Comparison of ENCODE assay signal across 8 cellular contexts in the genomic region with DNA sequence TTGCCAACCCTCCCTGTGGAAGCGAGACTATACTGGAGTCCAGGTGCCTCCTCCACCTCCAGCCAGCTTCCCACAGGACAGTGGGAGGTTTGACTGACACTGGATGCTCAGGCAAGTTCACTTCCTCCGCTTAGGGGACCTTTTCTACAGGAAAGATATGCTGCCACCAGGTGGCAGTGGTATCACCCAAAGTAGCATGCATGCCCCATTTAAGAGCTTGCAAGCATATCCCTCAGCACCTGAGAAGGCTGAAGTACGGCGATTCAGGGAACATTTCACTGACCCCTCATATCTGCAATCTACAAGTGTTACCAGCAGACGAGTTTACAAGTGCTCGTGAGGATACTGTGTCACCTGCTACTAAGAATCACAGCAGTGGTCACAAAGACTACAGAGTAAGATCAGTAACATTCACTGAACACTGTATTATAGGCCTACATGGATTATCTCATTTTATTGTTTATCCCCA.
DNase-seq lines count a peak whose midpoint lies in the region; ATAC-seq and TF ChIP-seq lines count a peak whose summit lies in the region.

No MANE protein-coding gene starts in this region.

- H3K27ac Mint-ChIP-seq in CD4-positive, alpha-beta T cell, result peak overlapping the region; percentile 3
- H3K27ac Mint-ChIP-seq in activated CD8-positive, alpha-beta T cell treated with anti-CD3 and anti-CD28 coated beads for 36 hours, result no peak overlapping the region

- ATAC-seq in CD4-positive, alpha-beta T cell (ENCODE audit: poor library complexity), result peak; percentile 94
- peak; percentile 90 for ATAC-seq in GM19372 (IDR thresholded peaks at IDR 0.05; ENCODE audit: low read depth, unreplicated experiment)
- peak; percentile 83 for ATAC-seq in HG03469 (IDR thresholded peaks at IDR 0.05; ENCODE audit: unreplicated experiment)
- ATAC-seq in activated CD8-positive, alpha-beta T cell treated with anti-CD3 and anti-CD28 coated beads for 36 hours, result peak; percentile 97

- WGBS in mesendoderm (ENCODE audit: extremely low coverage, insufficient coverage, low lambda C conversion rate), result no CpG with 5 or more reads among the region's 6 CpGs

- peak; percentile 60 to 75 (median 64) for DNase-seq in CD4-positive, alpha-beta T cell
- DNase-seq in NCI-H69 (lab: John Stamatoyannopoulos, UW), result peak; percentile 88
- DNase-seq in activated CD8-positive, alpha-beta T cell treated with anti-CD3 and anti-CD28 coated beads for 36 hours, result peak; percentile 90
- peak; percentile 27 to 53 (median 35) for DNase-seq in effector memory CD4-positive, alpha-beta T cell
- DNase-seq in mesendoderm, result peak; percentile 93
- peak; percentile 43 to 55 for DNase-seq in stimulated activated CD8-positive, alpha-beta memory T cell treated with anti-CD3 and anti-CD28 coated beads, Interleukin-2, amount 100 ng/mL, for 48 hours (ENCODE audit: low read depth in 2 of 2)

- H3K56ac ChIP-seq in mesendoderm (ENCODE audit: low read length), result no peak overlapping the region

- H3K36me3 ChIP-seq in effector memory CD4-positive, alpha-beta T cell (ENCODE audit: control insufficient read depth, insufficient read depth, low read length), result peaks cover 6% of the 10 kb centered on the region
- H3K36me3 ChIP-seq in mesendoderm (ENCODE audit: control insufficient read depth, insufficient read depth, low read length), result no peaks in the 10 kb centered on the region

- H3K4me1 ChIP-seq in effector memory CD4-positive, alpha-beta T cell (ENCODE audit: control insufficient read depth, insufficient read depth, low read length, poor library complexity, severe bottlenecking), result no peaks in the 10 kb centered on the region
- no peaks in the 10 kb centered on the region for H3K4me1 ChIP-seq in mesendoderm (ENCODE audit: control insufficient read depth, low read depth, low read length)

- no peaks in the 10 kb centered on the region for H3K9me3 ChIP-seq in CD4-positive, alpha-beta T cell (ENCODE audit: control insufficient read depth, low read length)
- H3K9me3 ChIP-seq in effector memory CD4-positive, alpha-beta T cell (ENCODE audit: control insufficient read depth, low read length), result no peaks in the 10 kb centered on the region

- no peak overlapping the region for H2BK15ac ChIP-seq in mesendoderm (replicated peaks; ENCODE audit: low read depth)

- H3K4me1 Mint-ChIP-seq in CD4-positive, alpha-beta T cell (ENCODE audit: low read depth), result peaks cover 14% of the 10 kb centered on the region
- peaks cover 9% of the 10 kb centered on the region for H3K4me1 Mint-ChIP-seq in activated CD8-positive, alpha-beta T cell treated with anti-CD3 and anti-CD28 coated beads for 36 hours (ENCODE audit: low read depth)

- TF ChIP-seq CTCF in CD4-positive, alpha-beta T cell (IDR thresholded peaks at IDR 0.05), result peak; percentile 89
- peak; percentile 76 for TF ChIP-seq CTCF in activated CD8-positive, alpha-beta T cell treated with anti-CD3 and anti-CD28 coated beads for 36 hours (IDR thresholded peaks at IDR 0.05)

- H3K36me3 Mint-ChIP-seq in CD4-positive, alpha-beta T cell (ENCODE audit: low read depth), result peaks cover 42% of the 10 kb centered on the region
- H3K36me3 Mint-ChIP-seq in activated CD8-positive, alpha-beta T cell treated with anti-CD3 and anti-CD28 coated beads for 36 hours (ENCODE audit: low read depth), result no peaks in the 10 kb centered on the region

- H3K23ac ChIP-seq in mesendoderm (ENCODE audit: low read length), result no peak overlapping the region

- H3K4me3 ChIP-seq in effector memory CD4-positive, alpha-beta T cell (ENCODE audit: insufficient read depth, low read depth, low read length, poor library complexity, severe bottlenecking), result no peak overlapping the region
- H3K4me3 ChIP-seq in mesendoderm (ENCODE audit: low read length), result no peak overlapping the region

- POLR2A ChIA-PET in CD4-positive, alpha-beta T cell (lab: Charles Lee), result interaction anchor here (0.7 to 3.6 kb wide), 10 partner anchors 9 to 94 kb away, joined by 3 to 30 read pairs (median 7); partner anchors contain the start of genes HNRNPA0 and KLHL3
- POLR2A ChIA-PET in activated CD8-positive, alpha-beta T cell treated with anti-CD3 and anti-CD28 coated beads for 36 hours (lab: Charles Lee), result interaction anchor here (0.6 to 1.5 kb wide), 3 partner anchors 70 to 94 kb away, joined by 3 to 4 read pairs (median 4); partner anchors contain the start of gene HNRNPA0

- no peak overlapping the region for H3K27ac ChIP-seq in CD4-positive, alpha-beta T cell (ENCODE audit: low read depth, low read length)
- no peak overlapping the region for H3K27ac ChIP-seq in effector memory CD4-positive, alpha-beta T cell (ENCODE audit: insufficient read depth, low read length, poor library complexity, severe bottlenecking)
- H3K27ac ChIP-seq in mesendoderm (ENCODE audit: low read depth, low read length), result no peak overlapping the region

- no peaks in the 10 kb centered on the region for H3K9me3 Mint-ChIP-seq in CD4-positive, alpha-beta T cell
- H3K9me3 Mint-ChIP-seq in activated CD8-positive, alpha-beta T cell treated with anti-CD3 and anti-CD28 coated beads for 36 hours, result no peaks in the 10 kb centered on the region

- no peaks in the 10 kb centered on the region for H3K79me2 ChIP-seq in mesendoderm (ENCODE audit: control insufficient read depth, insufficient read depth, low read length)

- H3K4ac ChIP-seq in mesendoderm (ENCODE audit: low read depth, low read length), result no peak overlapping the region

- H2BK5ac ChIP-seq in mesendoderm (ENCODE audit: low read length), result no peak overlapping the region

- no peak overlapping the region for H3K4me3 Mint-ChIP-seq in CD4-positive, alpha-beta T cell
- H3K4me3 Mint-ChIP-seq in activated CD8-positive, alpha-beta T cell treated with anti-CD3 and anti-CD28 coated beads for 36 hours, result no peak overlapping the region

- H3K27me3 Mint-ChIP-seq in CD4-positive, alpha-beta T cell, result no peaks in the 10 kb centered on the region
- no peaks in the 10 kb centered on the region for H3K27me3 Mint-ChIP-seq in activated CD8-positive, alpha-beta T cell treated with anti-CD3 and anti-CD28 coated beads for 36 hours

- no peak overlapping the region for H3K9ac ChIP-seq in mesendoderm (ENCODE audit: low read length)

- no peak overlapping the region for H3K4me2 ChIP-seq in mesendoderm (ENCODE audit: low read length)

- no peak overlapping the region for H4K5ac ChIP-seq in mesendoderm (ENCODE audit: low read length)

- H4K8ac ChIP-seq in mesendoderm (ENCODE audit: low read depth, low read length), result no peak overlapping the region

- no peaks in the 10 kb centered on the region for H3K27me3 ChIP-seq in CD4-positive, alpha-beta T cell (ENCODE audit: control insufficient read depth, insufficient read depth, low read length)
- no peaks in the 10 kb centered on the region for H3K27me3 ChIP-seq in effector memory CD4-positive, alpha-beta T cell (replicated peaks; ENCODE audit: control insufficient read depth, insufficient read depth, low read length, poor library complexity, severe bottlenecking)
- no peaks in the 10 kb centered on the region for H3K27me3 ChIP-seq in mesendoderm (ENCODE audit: insufficient read depth, low read length, poor library complexity)

- intact Hi-C loops in CD4-positive, alpha-beta T cell (cut with DNase I, micrococcal nuclease), result loop anchor here (1.0 to 10.0 kb wide), 5 partner anchors 29 to 684 kb away; no protein-coding TSS in a partner anchor
- intact Hi-C loops in activated CD8-positive, alpha-beta T cell treated with anti-CD3 and anti-CD28 coated beads for 36 hours (cut with micrococcal nuclease), result loop anchor here (1.0 kb wide), 1 partner anchor 83 kb away; no protein-coding TSS in a partner anchor

- CTCF ChIA-PET in CD4-positive, alpha-beta T cell (lab: Charles Lee), result interaction anchor here (0.6 to 3.2 kb wide), 21 partner anchors 9 to 692 kb away, joined by 3 to 88 read pairs (median 5); partner anchors contain the start of genes KDM3B and KLHL3
- CTCF ChIA-PET in activated CD8-positive, alpha-beta T cell treated with anti-CD3 and anti-CD28 coated beads for 36 hours (lab: Charles Lee), result interaction anchor here (0.5 to 11.9 kb wide), 46 partner anchors 8 to 421 kb away, joined by 3 to 540 read pairs (median 4); partner anchors contain the start of genes HNRNPA0 and KLHL3

- H2AK5ac ChIP-seq in mesendoderm (ENCODE audit: low read length), result no peak overlapping the region

- H2BK120ac ChIP-seq in mesendoderm (ENCODE audit: low read depth, low read length), result no peak overlapping the region

- H3K18ac ChIP-seq in mesendoderm (ENCODE audit: low read length), result no peak overlapping the region

- H3K79me1 ChIP-seq in mesendoderm (ENCODE audit: low read length), result no peaks in the 10 kb centered on the region

Comparison
In these comparisons a context has a peak if more than half of its experiments do, and no peak if none do; other contexts are left out.
1. DNase-seq: peak in every context shown above with its lines; median percentile 93 in mesendoderm; 90 in activated CD8-positive, alpha-beta T cell treated with anti-CD3 and anti-CD28 coated beads for 36 hours; 88 in NCI-H69; 64 in CD4-positive, alpha-beta T cell; 49 in stimulated activated CD8-positive, alpha-beta memory T cell treated with anti-CD3 and anti-CD28 coated beads, Interleukin-2, amount 100 ng/mL, for 48 hours; 35 in effector memory CD4-positive, alpha-beta T cell.